In genomic region chr15:20286559-20286958, GRCh38 we compare ENCODE assay signal across 6 cellular contexts.
DNase-seq lines count a peak whose midpoint lies in the region; TF ChIP-seq lines count a peak whose summit lies in the region.
"Not testable (repeated sequence)": the region's sequence is repeated elsewhere in the genome, so short reads cannot be mapped to it uniquely, and the experiment has no call there.

No MANE protein-coding gene starts in this region.

- not testable (repeated sequence) for TF ChIP-seq EP300 in esophagus muscularis mucosa (IDR thresholded peaks at IDR 0.05)

- not testable (repeated sequence) for H3K9me3 ChIP-seq in esophagus muscularis mucosa
- peaks cover 0 to 12% of the 10 kb centered on the region in 2 donors for H3K9me3 ChIP-seq in right atrium auricular region

- WGBS in esophagus muscularis mucosa: 58% methylated on average over 2 of the region's 2 CpGs

- H3K27ac ChIP-seq in esophagus muscularis mucosa (replicated peaks in 1 of 4); right atrium auricular region: not testable (repeated sequence)

- H3K4me1 ChIP-seq in esophagus muscularis mucosa, right atrium auricular region: not testable (repeated sequence)

- TF ChIP-seq CTCF in esophagus muscularis mucosa (IDR thresholded peaks at IDR 0.05); right atrium auricular region (IDR thresholded peaks at IDR 0.05): not testable (repeated sequence)

- TF ChIP-seq POLR2A in esophagus muscularis mucosa (IDR thresholded peaks at IDR 0.05; ENCODE audit: low read depth): not testable (repeated sequence)

- intact Hi-C loops in esophagus muscularis mucosa (cut with DNase I); posterior vena cava (cut with DNase I): not testable (repeated sequence)

- peak; percentile 34 for DNase-seq in activated effector memory CD4-positive, alpha-beta T cell treated with anti-CD3 and anti-CD28 coated beads, Interleukin-2, amount 50 U/mL, for 16 hours
- DNase-seq in esophagus muscularis mucosa (ENCODE audit: extremely low spot score) (peak; percentile 21), right atrium auricular region (ENCODE audit: low spot score) (peak; percentile 30), mesenteric fat pad (ENCODE audit: low spot score) (peak; percentile 82), posterior vena cava (ENCODE audit: low spot score) (peak; percentile 24), ureter (ENCODE audit: low spot score) (peak; percentile 10)

- H3K36me3 ChIP-seq in esophagus muscularis mucosa, right atrium auricular region: not testable (repeated sequence)

- not testable (repeated sequence) for H3K27me3 ChIP-seq in esophagus muscularis mucosa, right atrium auricular region

- H3K4me3 ChIP-seq in esophagus muscularis mucosa, right atrium auricular region: not testable (repeated sequence)

Comparison
In these comparisons a context has a peak if more than half of its experiments do, and no peak if none do; other contexts are left out.
1. DNase-seq: peak in every context shown above with its lines; median percentile 82 in mesenteric fat pad; 34 in activated effector memory CD4-positive, alpha-beta T cell treated with anti-CD3 and anti-CD28 coated beads, Interleukin-2, amount 50 U/mL, for 16 hours; 30 in right atrium auricular region; 24 in posterior vena cava; 21 in esophagus muscularis mucosa; 10 in ureter.